30 cellular contexts compared by ENCODE assay signal in the genomic region with DNA sequence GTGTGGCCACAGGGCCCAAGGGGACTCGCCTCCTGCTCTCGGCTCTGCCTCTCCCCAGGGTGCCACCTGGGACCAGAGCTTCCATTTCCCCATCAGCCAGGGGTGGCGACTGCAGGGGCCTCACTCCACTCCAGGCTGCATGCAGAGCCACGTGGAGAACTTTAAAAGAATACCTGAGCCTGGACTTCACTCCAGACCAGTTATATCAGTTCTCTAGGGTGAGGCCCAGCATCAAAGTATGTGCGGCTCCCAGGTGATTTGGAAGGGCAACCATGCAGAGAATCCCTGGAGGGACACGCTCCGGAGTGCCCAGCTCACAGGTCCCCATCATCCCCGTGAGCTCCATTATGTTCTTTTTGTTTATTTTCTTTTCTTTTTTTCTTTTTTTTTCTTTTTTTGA. TPM values are rescaled to one million over a fixed set of nuclear protein-coding genes. Genes with fewer than 3 reads are reported as not detected.
"Had no signal": no experiment of that assay in that cellular context is flagged by ENCODE, and none has a peak within 500 bp of the region (broad histone marks: within the 10 kb centered on the region; RNA-seq: fewer than 3 reads in every experiment).

No MANE protein-coding gene starts in this region.

- H3K4me1 ChIP-seq: parathyroid adenoma, transverse colon had no signal

- H3K4me2 ChIP-seq: hepatocyte, smooth muscle cell had no signal

- H3K27ac Mint-ChIP-seq: mesothelial cell of epicardium, naive B cell, progenitor cell of endocrine pancreas had no signal

- H3K4me1 Mint-ChIP-seq: mesothelial cell of epicardium had no signal

- ATAC-seq: gastrocnemius medialis; heart left ventricle; left lung; mucosa of descending colon; sciatic nerve; stimulated activated naive CD8-positive, alpha-beta T cell treated with anti-CD3 and anti-CD28 coated beads, Interleukin-15, amount 100 ng/mL, for 72 hours had no signal

- H3K27ac ChIP-seq: coronary artery, gastrocnemius medialis, heart left ventricle, hepatocyte, left lung, parathyroid adenoma, suprapubic skin, transverse colon, vagina had no signal

- H3K27me3 ChIP-seq: gastrocnemius medialis, heart left ventricle, hepatocyte, left lung, suprapubic skin, transverse colon, vagina had no signal

- H3K4me3 ChIP-seq: coronary artery, gastrocnemius medialis, heart left ventricle, hepatocyte, left lung, mucosa of descending colon, smooth muscle cell, suprapubic skin, transverse colon, vagina had no signal

- H3K27me3 Mint-ChIP-seq: progenitor cell of endocrine pancreas; stimulated activated naive CD8-positive, alpha-beta T cell treated with anti-CD3 and anti-CD28 coated beads, Interleukin-15, amount 100 ng/mL, for 72 hours had no signal

- H3K4me3 Mint-ChIP-seq: mesothelial cell of epicardium; naive B cell; stimulated activated naive CD8-positive, alpha-beta T cell treated with anti-CD3 and anti-CD28 coated beads, Interleukin-15, amount 100 ng/mL, for 72 hours had no signal

- H2AFZ ChIP-seq: hepatocyte, parathyroid adenoma had no signal

- H3K9me3 ChIP-seq: gastrocnemius medialis, heart left ventricle, left lung, mucosa of descending colon, suprapubic skin, transverse colon, vagina had no signal

- H3K9me3 Mint-ChIP-seq: mesothelial cell of epicardium; naive B cell; stimulated activated naive CD8-positive, alpha-beta T cell treated with anti-CD3 and anti-CD28 coated beads, Interleukin-15, amount 100 ng/mL, for 72 hours had no signal

- H3K9ac ChIP-seq: parathyroid adenoma had no signal

- DNase-seq: dermis blood vessel endothelial cell; foreskin fibroblast; gastrocnemius medialis; kidney; mesenchymal stem cell; mucosa of descending colon; naive B cell; stimulated activated CD4-positive, alpha-beta T cell treated with anti-CD3 and anti-CD28 coated beads, Interleukin-12 subunit alpha, Interleukin-12 subunit beta, amount 100 ng/mL, for 4 hours; stimulated activated CD4-positive, alpha-beta T cell treated with anti-CD3 and anti-CD28 coated beads, Interleukin-1b, Interleukin-23, amount 100 ng/mL, for 48 hours; stimulated activated CD4-positive, alpha-beta T cell treated with anti-CD3 and anti-CD28 coated beads, Interleukin-4, amount 100 ng/mL, for 1 hour; stimulated activated CD8-positive, alpha-beta memory T cell treated with anti-CD3 and anti-CD28 coated beads, Interleukin-4, amount 100 ng/mL, for 48 hours; stimulated activated naive CD4-positive, alpha-beta T cell; stimulated activated naive CD8-positive, alpha-beta T cell treated with anti-CD3 and anti-CD28 coated beads, Interleukin-15, amount 100 ng/mL, for 72 hours; transverse colon had no signal

- H3K36me3 Mint-ChIP-seq: naive B cell had no signal

RNA-seq across cellular contexts. Expression of a gene that starts 44.8 kb away (rescaled TPM):
- total RNA-seq: dermis blood vessel endothelial cell, gastrocnemius medialis, heart left ventricle, lower leg skin, lung microvascular endothelial cell, mesothelial cell of epicardium, mucosa of descending colon, sciatic nerve, smooth muscle cell, suprapubic skin, ureter, vagina had no signal
- polyA plus RNA-seq: esophagus, heart left ventricle, hepatocyte, neural cell, smooth muscle cell had no signal
